Comparison of ENCODE assay signal across 3 cellular contexts in genomic region chr6:50889912-50890311, GRCh38.
TF ChIP-seq lines count a peak whose summit lies in the region.

No MANE protein-coding gene starts in this region.

TF ChIP-seq in SK-N-SH, 30 proteins besides CTCF, POLR2A, EP300 and RAD21 (continued from another document):
- TF ChIP-seq PBX3 (IDR thresholded peaks at IDR 0.05) (no peak), MAX (IDR thresholded peaks at IDR 0.05; ENCODE audit: low read depth) (no peak), TCF12 (IDR thresholded peaks at IDR 0.05) (no peak)

TF ChIP-seq in SK-N-SH treated with all-trans-retinoic acid at 6 μM for 48 hours, 23 proteins besides CTCF, POLR2A, EP300 and RAD21 (continued from another document):
- TF ChIP-seq CSRNP3 (CRISPR knock-in tag; IDR thresholded peaks at IDR 0.05) (no peak), ZNF70 (CRISPR knock-in tag; IDR thresholded peaks at IDR 0.05) (no peak), PATZ1 (CRISPR knock-in tag; IDR thresholded peaks at IDR 0.05; ENCODE audit: borderline replicate concordance) (no peak)

TF ChIP-seq in WTC11, 78 proteins besides CTCF, POLR2A, EP300 and RAD21 (continued from another document):
- TF ChIP-seq AFF4 (CRISPR knock-in tag; IDR thresholded peaks at IDR 0.05; ENCODE audit: borderline replicate concordance), result no peak
- no peak for TF ChIP-seq ZNF416 (CRISPR knock-in tag; IDR thresholded peaks at IDR 0.05)
- TF ChIP-seq JAZF1 (CRISPR knock-in tag; IDR thresholded peaks at IDR 0.05), result no peak
- TF ChIP-seq CREB1 (CRISPR knock-in tag; IDR thresholded peaks at IDR 0.05), result no peak
- no peak for TF ChIP-seq SOX15 (CRISPR knock-in tag; IDR thresholded peaks at IDR 0.05)
- no peak for TF ChIP-seq ZBTB21 (CRISPR knock-in tag; IDR thresholded peaks at IDR 0.05; ENCODE audit: borderline replicate concordance)
- TF ChIP-seq SMAD3 (CRISPR knock-in tag; IDR thresholded peaks at IDR 0.05; ENCODE audit: borderline replicate concordance), result no peak
- TF ChIP-seq RELA (CRISPR knock-in tag; IDR thresholded peaks at IDR 0.05; ENCODE audit: borderline replicate concordance), result no peak
- no peak for TF ChIP-seq HMGA2 (CRISPR knock-in tag; IDR thresholded peaks at IDR 0.05)
